In genomic region chr6:16514249-16514648, GRCh38 we compare ENCODE assay signal across 9 cellular contexts.
DNase-seq lines count a peak whose midpoint lies in the region; ATAC-seq and TF ChIP-seq lines count a peak whose summit lies in the region.
"Had no signal": no experiment of that assay in that cellular context is flagged by ENCODE, and none has a peak within 500 bp of the region (broad histone marks: within the 10 kb centered on the region; RNA-seq: fewer than 3 reads in every experiment).

No MANE protein-coding gene starts in this region.

- TF ChIP-seq CTCF in colonic mucosa (IDR thresholded peaks at IDR 0.05): peak; percentile 18

- no peak overlapping the region for H3K9ac ChIP-seq in BLaER1 treated with 17β-estradiol and CSF1 and Interleukin-3, amounts not matched to agents 10 nM and 100 nM
- H3K9ac ChIP-seq in GM23248 (no peak overlapping the region), colonic mucosa (ENCODE audit: low read depth in 2 of 2, low read length in 2 of 2) (no peak overlapping the region)

- WGBS in GM23248 (ENCODE audit: low coverage in 1 of 2, low lambda C conversion rate in 2 of 2, missing lambda C conversion rate in 2 of 2), 2 experiments: 55 to 62% methylated on average over 8 of the region's 8 CpGs

- no peaks in the 10 kb centered on the region for H3K9me2 ChIP-seq in GM23248 (ENCODE audit: insufficient read depth)

- peaks cover 0 to 53% (median 0%) of the 10 kb centered on the region in 11 experiments; a peak in 5 of 22 replicates for H3K36me3 ChIP-seq in BLaER1 treated with 17β-estradiol and CSF1 and Interleukin-3, amounts not matched to agents 10 nM and 100 nM
- H3K36me3 ChIP-seq in GM23248 (ENCODE audit: low read depth) (no peaks in the 10 kb centered on the region; the same call in 1 of the 2 replicates), colonic mucosa (no peaks in the 10 kb centered on the region)
- H3K36me3 ChIP-seq: SJCRH30 had no signal

- ATAC-seq in SK-N-SH treated with all-trans-retinoic acid at 6 μM for 48 hours (peak; percentile 60), HG02938 (IDR thresholded peaks at IDR 0.05; ENCODE audit: unreplicated experiment) (no peak), GM19351 (IDR thresholded peaks at IDR 0.05; ENCODE audit: unreplicated experiment) (no peak)

- peak overlapping the region in 6 of 11 experiments; percentile 19 to 61 (median 42); a peak in 5 of 22 replicates for H3K4me2 ChIP-seq in BLaER1 treated with 17β-estradiol and CSF1 and Interleukin-3, amounts not matched to agents 10 nM and 100 nM
- H3K4me2 ChIP-seq in GM23248 (ENCODE audit: unreplicated experiment): no peak overlapping the region

- no peaks in the 10 kb centered on the region for H3K9me3 ChIP-seq in BLaER1 treated with 17β-estradiol and CSF1 and Interleukin-3, amounts not matched to agents 10 nM and 100 nM (replicated peaks in 1 of 11)
- no peaks in the 10 kb centered on the region for H3K9me3 ChIP-seq in GM23248 (ENCODE audit: low read depth)
- H3K9me3 ChIP-seq in colonic mucosa: no peaks in the 10 kb centered on the region
- H3K9me3 ChIP-seq: SJCRH30 had no signal

- intact Hi-C loops in colonic mucosa (cut with DNase I): loop anchor here (10.0 kb wide), 1 partner anchor 189 kb away; no protein-coding TSS in a partner anchor

- H3K4me1 ChIP-seq in BLaER1 treated with 17β-estradiol and CSF1 and Interleukin-3, amounts not matched to agents 10 nM and 100 nM: peaks cover 15 to 44% (median 25%) of the 10 kb centered on the region in 10 experiments; a peak in 19 of 20 replicates
- 0 out of 2 replicates have a peak, but pooled peaks cover 3% of the 10 kb centered on the region for H3K4me1 ChIP-seq in GM23248 (ENCODE audit: insufficient read depth)
- H3K4me1 ChIP-seq in colonic mucosa: peaks cover 3% of the 10 kb centered on the region

- no peak overlapping the region for H3K27ac ChIP-seq in BLaER1 treated with 17β-estradiol and CSF1 and Interleukin-3, amounts not matched to agents 10 nM and 100 nM
- no peak overlapping the region for H3K27ac ChIP-seq in GM23248
- H3K27ac ChIP-seq in colonic mucosa: no peak overlapping the region
- H3K27ac ChIP-seq: SJCRH30 had no signal

- no peak overlapping the region for H2AFZ ChIP-seq in GM23248

- H3F3A ChIP-seq in GM23248 (ENCODE audit: insufficient read depth): no peaks in the 10 kb centered on the region

- H3K27me3 ChIP-seq in BLaER1 treated with 17β-estradiol and CSF1 and Interleukin-3, amounts not matched to agents 10 nM and 100 nM: no peaks in the 10 kb centered on the region
- H3K27me3 ChIP-seq in GM23248 (replicated peaks; ENCODE audit: insufficient read depth) (no peaks in the 10 kb centered on the region), colonic mucosa (no peaks in the 10 kb centered on the region)
- H3K27me3 ChIP-seq: SJCRH30 had no signal

- in situ Hi-C loops in GM23248 (cut with MboI): loop anchor here (10.0 to 25.0 kb wide), 2 partner anchors 251 to 573 kb away; partner anchors contain the start of gene ATXN1

- no peak overlapping the region for H3K4me3 ChIP-seq in BLaER1 treated with 17β-estradiol and CSF1 and Interleukin-3, amounts not matched to agents 10 nM and 100 nM
- H3K4me3 ChIP-seq in GM23248 (no peak overlapping the region), colonic mucosa (no peak overlapping the region)
- H3K4me3 ChIP-seq: SJCRH30 had no signal

- peaks cover 34% of the 10 kb centered on the region; the same call in 1 of the 2 replicates for H3K79me2 ChIP-seq in GM23248 (ENCODE audit: insufficient read depth)

- peaks cover 0 to 81% (median 0%) of the 10 kb centered on the region in 11 experiments; a peak in 6 of 22 replicates for H4K20me1 ChIP-seq in BLaER1 treated with 17β-estradiol and CSF1 and Interleukin-3, amounts not matched to agents 10 nM and 100 nM
- H4K20me1 ChIP-seq in GM23248 (ENCODE audit: insufficient read depth): no peaks in the 10 kb centered on the region

- DNase-seq in GM23248 (peak; percentile 68), colonic mucosa (no peak), medulla oblongata (ENCODE audit: extremely low spot score) (peak; percentile 67)
- DNase-seq in activated effector memory CD4-positive, alpha-beta T cell treated with anti-CD3 and anti-CD28 coated beads, Interleukin-2, amount 50 U/mL, for 16 hours: no peak

TF ChIP-seq in SK-N-SH treated with all-trans-retinoic acid at 6 μM for 48 hours, 23 proteins besides CTCF, POLR2A, EP300 and RAD21:
- no peak for TF ChIP-seq SNAI2 (CRISPR knock-in tag; IDR thresholded peaks at IDR 0.05)
- no peak for TF ChIP-seq POU6F1 (CRISPR knock-in tag; IDR thresholded peaks at IDR 0.05; ENCODE audit: borderline replicate concordance, low read depth)
- no peak for TF ChIP-seq PATZ1 (CRISPR knock-in tag; IDR thresholded peaks at IDR 0.05; ENCODE audit: borderline replicate concordance)
- TF ChIP-seq TOX (CRISPR knock-in tag; IDR thresholded peaks at IDR 0.05; ENCODE audit: borderline replicate concordance): no peak
- TF ChIP-seq TSHZ2 (CRISPR knock-in tag; IDR thresholded peaks at IDR 0.05): no peak
- TF ChIP-seq GLIS3 (CRISPR knock-in tag; IDR thresholded peaks at IDR 0.05): no peak

Comparison
In these comparisons a context has a peak if more than half of its experiments do, and no peak if none do; other contexts are left out.
1. DNase-seq: peak in GM23248 (single experiment) and medulla oblongata (single experiment); none in colonic mucosa (single experiment) and activated effector memory CD4-positive, alpha-beta T cell treated with anti-CD3 and anti-CD28 coated beads, Interleukin-2, amount 50 U/mL, for 16 hours (single experiment).